26 cellular contexts compared by ENCODE assay signal in the genomic region with DNA sequence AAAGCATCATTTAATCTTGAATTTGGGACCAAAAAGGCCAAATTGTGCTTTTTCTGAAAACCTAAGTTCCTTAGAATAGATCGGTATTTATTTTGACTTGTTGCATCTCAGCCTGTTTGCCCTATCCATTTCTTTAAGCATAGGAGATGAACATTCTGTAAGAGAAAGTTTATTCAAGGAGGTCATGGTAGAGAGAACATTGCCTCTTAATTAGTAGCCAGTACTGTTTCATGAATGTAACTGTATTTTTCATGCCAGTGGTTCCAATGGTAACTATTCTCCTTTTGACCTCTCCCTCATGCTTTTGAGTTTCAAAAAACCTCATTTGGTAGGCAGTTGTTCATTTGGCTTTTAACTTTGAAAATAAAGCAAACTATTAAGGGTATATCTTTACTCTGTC.
"Had no signal": no experiment of that assay in that cellular context is flagged by ENCODE, and none has a peak within 500 bp of the region (broad histone marks: within the 10 kb centered on the region; RNA-seq: fewer than 3 reads in every experiment).

No MANE protein-coding gene starts in this region.

- H3K27ac ChIP-seq: coronary artery, dorsolateral prefrontal cortex, epithelial cell of prostate, esophagus squamous epithelium, gastrocnemius medialis, heart right ventricle, left ventricle myocardium inferior, lower lobe of right lung had no signal

- H3K27me3 ChIP-seq: dorsolateral prefrontal cortex, esophagus squamous epithelium, gastrocnemius medialis, heart right ventricle had no signal

- H3K4me1 ChIP-seq: esophagus squamous epithelium, gastrocnemius medialis, heart right ventricle, left ventricle myocardium inferior, lower lobe of right lung had no signal

- H3K27ac Mint-ChIP-seq: mesothelial cell of epicardium, naive B cell had no signal

- H3K4me1 Mint-ChIP-seq: mesothelial cell of epicardium, naive B cell had no signal

- H3K9me3 ChIP-seq: esophagus squamous epithelium, gastrocnemius medialis, heart right ventricle, left ventricle myocardium inferior, lower lobe of right lung, mucosa of descending colon had no signal

- H3K4me3 ChIP-seq: coronary artery, dorsolateral prefrontal cortex, esophagus squamous epithelium, gastrocnemius medialis, heart right ventricle, left ventricle myocardium inferior, lower lobe of right lung, mucosa of descending colon had no signal

- H3K4me3 Mint-ChIP-seq: mesothelial cell of epicardium, naive B cell had no signal

- FAIRE-seq: colon, islet of Langerhans, keratinocyte had no signal

- H3K9me3 Mint-ChIP-seq: mesothelial cell of epicardium, naive B cell had no signal

- DNase-seq: dermis blood vessel endothelial cell; dorsolateral prefrontal cortex; effector CD4-positive, alpha-beta T cell; effector memory CD4-positive, alpha-beta T cell; esophagus squamous epithelium; foreskin fibroblast; foreskin melanocyte; gastrocnemius medialis; glutamatergic neuron; head of caudate nucleus; heart right ventricle; hippocampal formation; left colon; left ventricle myocardium inferior; lower lobe of right lung; mesenchymal stem cell; mucosa of descending colon; naive B cell had no signal

- ATAC-seq: esophagus mucosa, gastrocnemius medialis, heart right ventricle, left colon, left lobe of liver, lower lobe of right lung, mucosa of descending colon had no signal

- H3K27me3 Mint-ChIP-seq: naive B cell had no signal
